8 cellular contexts compared by ENCODE assay signal in the genomic region with DNA sequence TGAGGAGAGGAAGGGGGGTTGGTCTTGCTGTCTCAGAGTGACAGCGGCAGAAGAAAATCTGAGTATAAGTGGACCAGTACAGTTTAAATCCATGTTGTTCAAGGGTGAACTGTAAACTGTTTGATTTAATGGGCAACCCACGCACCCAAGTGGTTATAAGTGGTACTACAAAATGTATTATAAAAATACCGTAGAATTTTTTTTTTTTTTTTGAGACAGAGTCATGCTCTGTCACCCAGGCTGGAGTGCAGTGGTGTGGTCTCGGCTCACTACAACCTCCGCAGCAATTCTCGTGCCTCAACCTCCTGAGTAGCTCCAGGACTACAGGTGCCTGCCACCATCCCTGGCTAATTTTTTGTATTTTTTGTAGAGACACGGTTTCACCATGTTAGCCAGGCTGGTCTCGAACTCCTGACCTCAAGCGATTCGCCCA. TPM values are rescaled to one million over a fixed set of nuclear protein-coding genes. Genes with fewer than 3 reads are reported as not detected.
DNase-seq lines count a peak whose midpoint lies in the region; ATAC-seq and TF ChIP-seq lines count a peak whose summit lies in the region.

No MANE protein-coding gene starts in this region.

- H3K9me3 Mint-ChIP-seq in CD8-positive, alpha-beta T cell: no peaks in the 10 kb centered on the region

- no peak overlapping the region for H3K27ac Mint-ChIP-seq in CD8-positive, alpha-beta T cell

- no peaks in the 10 kb centered on the region for H3K27me3 Mint-ChIP-seq in CD8-positive, alpha-beta T cell (ENCODE audit: low read depth)

- peak; percentile 69 for TF ChIP-seq CTCF in CD8-positive, alpha-beta T cell (IDR thresholded peaks at IDR 0.05)
- peak; percentile 36 for TF ChIP-seq CTCF in HFF-Myc (IDR thresholded peaks at IDR 0.05; ENCODE audit: low read depth, low read length, missing control alignments)
- TF ChIP-seq CTCF in foreskin keratinocyte (conservative IDR thresholded peaks at IDR 0.05): peak; percentile 76
- TF ChIP-seq CTCF in retinal pigment epithelial cell (conservative IDR thresholded peaks at IDR 0.05; ENCODE audit: low read depth, low read length): peak; percentile 53

- H3K4me1 ChIP-seq in CD8-positive, alpha-beta T cell (ENCODE audit: insufficient read depth, low read length): peaks cover 24% of the 10 kb centered on the region
- peaks cover 7% of the 10 kb centered on the region for H3K4me1 ChIP-seq in foreskin keratinocyte

- POLR2A ChIA-PET in CD8-positive, alpha-beta T cell (lab: Charles Lee): no interaction called here

- no peak overlapping the region for H3K4me3 Mint-ChIP-seq in CD8-positive, alpha-beta T cell

- H3K9me3 ChIP-seq in CD8-positive, alpha-beta T cell (ENCODE audit: low read length): no peaks in the 10 kb centered on the region

- peak in 3 of 7 experiments; percentile 8 to 40 (median 28) for DNase-seq in CD8-positive, alpha-beta T cell
- DNase-seq in HFF-Myc (ENCODE audit: extremely low read depth, low read depth): peak; percentile 59
- peak; percentile 50 for DNase-seq in NCI-H748 treated with DMSO at 0.1 percent for 48 hours (lab: John Stamatoyannopoulos, UW)
- peak; percentile 5 for DNase-seq in activated T-cell treated with anti-CD3 and anti-CD28 coated beads for 48 hours (ENCODE audit: low read depth)
- peak in 1 of 2 donors; percentile 45 for DNase-seq in foreskin keratinocyte
- DNase-seq in retinal pigment epithelial cell (ENCODE audit: low read depth): no peak
- no peak for DNase-seq in HPDE6-E6E7 (ENCODE audit: extremely low spot score)

- no peak overlapping the region for H3K27ac ChIP-seq in CD8-positive, alpha-beta T cell (ENCODE audit: low read depth, low read length)
- H3K27ac ChIP-seq in foreskin keratinocyte: no peak overlapping the region

- no peak overlapping the region for H3K4me3 ChIP-seq in CD8-positive, alpha-beta T cell (ENCODE audit: low read depth, low read length)
- H3K4me3 ChIP-seq in HFF-Myc (replicated peaks; ENCODE audit: low read depth, low read length) (no peak overlapping the region), retinal pigment epithelial cell (ENCODE audit: low read length) (no peak overlapping the region)

- H3K4me1 Mint-ChIP-seq in CD8-positive, alpha-beta T cell (ENCODE audit: low read depth): peaks cover 35% of the 10 kb centered on the region

- peak; percentile 45 for ATAC-seq in CD8-positive, alpha-beta T cell
- peak; percentile 1 for ATAC-seq in foreskin keratinocyte
- ATAC-seq in GM19467 (IDR thresholded peaks at IDR 0.05; ENCODE audit: unreplicated experiment): no peak

- no peaks in the 10 kb centered on the region for H3K27me3 ChIP-seq in CD8-positive, alpha-beta T cell (ENCODE audit: insufficient read depth, low read length)
- H3K27me3 ChIP-seq in foreskin keratinocyte: no peaks in the 10 kb centered on the region

- intact Hi-C loops in CD8-positive, alpha-beta T cell (cut with DNase I, micrococcal nuclease): loop anchor here in 1 of 2 experiments (5.0 to 10.0 kb wide), 5 partner anchors 305 to 698 kb away; partner anchors contain the start of genes ANAPC1, ZC3H6 and ZC3H8

- H3K36me3 ChIP-seq in CD8-positive, alpha-beta T cell (ENCODE audit: insufficient read depth, low read length): peaks cover 9% of the 10 kb centered on the region

- peaks cover 23% of the 10 kb centered on the region for H3K36me3 Mint-ChIP-seq in CD8-positive, alpha-beta T cell

- CTCF ChIA-PET in CD8-positive, alpha-beta T cell (lab: Charles Lee): interaction anchor here (0.7 to 1.8 kb wide), 6 partner anchors 9 to 1310 kb away, joined by 3 to 13 read pairs (median 3); no protein-coding TSS in a partner anchor

RNA-seq across cellular contexts. Expression of gene CHCHD5, which starts 2.1 kb away (rescaled TPM):
- 10 to 100 TPM; 12.0 to 15.5 TPM for total RNA-seq in CD8-positive, alpha-beta T cell
- total RNA-seq in foreskin keratinocyte: 26.9 and 30.4 TPM in 2 replicates
- polyA plus RNA-seq in foreskin keratinocyte: 47.5 and 49.9 TPM in 2 replicates

RNA-seq across cellular contexts. Expression of gene POLR1B, which starts 40.1 kb away (rescaled TPM):
- 10 to 100 TPM; 10.0 to 11.0 TPM for total RNA-seq in CD8-positive, alpha-beta T cell
- total RNA-seq in foreskin keratinocyte: 26.1 and 32.4 TPM in 2 replicates
- 8.0 and 12.0 TPM in 2 replicates for polyA plus RNA-seq in foreskin keratinocyte

Comparison
In these comparisons a context has a peak if more than half of its experiments do, and no peak if none do; other contexts are left out.
1. DNase-seq: peak in HFF-Myc (single experiment), NCI-H748 treated with DMSO at 0.1 percent for 48 hours (single experiment) and activated T-cell treated with anti-CD3 and anti-CD28 coated beads for 48 hours (single experiment); none in retinal pigment epithelial cell (single experiment) and HPDE6-E6E7 (single experiment).
2. Peak in every context shown above with its lines, with median percentiles within 50 percentile points of each other: CTCF ChIP-seq.